24 cellular contexts compared by ENCODE assay signal in the genomic region with DNA sequence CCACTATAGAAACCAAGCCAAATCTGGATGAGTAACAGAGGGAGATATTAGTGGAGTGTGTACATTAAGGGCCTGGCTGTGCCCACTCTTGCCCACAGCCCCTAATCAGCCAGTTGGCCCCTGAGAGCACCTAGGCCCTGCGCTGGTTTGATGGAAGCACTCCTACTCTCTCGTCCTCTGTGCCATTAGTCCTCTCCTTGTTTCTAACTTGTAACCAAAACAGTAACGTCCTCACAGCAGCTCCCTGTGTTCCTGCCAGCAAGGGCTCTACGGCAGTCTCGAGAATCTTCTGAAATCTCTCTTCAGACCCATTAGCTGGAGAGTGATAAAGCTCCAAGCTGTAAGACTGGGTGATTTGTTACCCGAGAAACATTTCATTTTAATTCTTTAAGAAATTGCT.
"Had no signal": no experiment of that assay in that cellular context is flagged by ENCODE, and none has a peak within 500 bp of the region (broad histone marks: within the 10 kb centered on the region; RNA-seq: fewer than 3 reads in every experiment).

No MANE protein-coding gene starts in this region.

- ATAC-seq: activated CD4-positive, CD25-positive, alpha-beta regulatory T cell treated with anti-CD3 and anti-CD28 coated beads, Interleukin-2, amount 50 U/mL, for 24 hours; body of pancreas; naive thymus-derived CD4-positive, alpha-beta T cell; T-helper 17 cell had no signal

- H3K36me3 Mint-ChIP-seq: activated naive CD8-positive, alpha-beta T cell; mesothelial cell of epicardium; naive thymus-derived CD4-positive, alpha-beta T cell had no signal

- H3K27me3 ChIP-seq: body of pancreas, colonic mucosa, spleen, tibial nerve had no signal

- H3K4me3 Mint-ChIP-seq: activated naive CD8-positive, alpha-beta T cell; mesothelial cell of epicardium; naive thymus-derived CD4-positive, alpha-beta T cell; neural crest cell; T-helper 17 cell had no signal

- H3K27ac ChIP-seq: body of pancreas, colonic mucosa, epithelial cell of prostate, parathyroid adenoma, spleen, tibial nerve, WERI-Rb-1 had no signal

- H2AFZ ChIP-seq: parathyroid adenoma had no signal

- H3K36me3 ChIP-seq: colonic mucosa, spleen, tibial nerve, WERI-Rb-1 had no signal

- H3K4me1 ChIP-seq: body of pancreas, colonic mucosa, parathyroid adenoma, spleen, tibial nerve had no signal

- H3K4me3 ChIP-seq: body of pancreas, colonic mucosa, spleen, tibial nerve had no signal

- H3K9ac ChIP-seq: parathyroid adenoma had no signal

- H3K9me3 ChIP-seq: body of pancreas, colonic mucosa had no signal

- H3K79me2 ChIP-seq: parathyroid adenoma had no signal

- H3K27ac Mint-ChIP-seq: activated naive CD8-positive, alpha-beta T cell; mesothelial cell of epicardium; naive thymus-derived CD4-positive, alpha-beta T cell; T-helper 17 cell had no signal

- H3K4me1 Mint-ChIP-seq: naive thymus-derived CD4-positive, alpha-beta T cell; neural crest cell; T-helper 17 cell had no signal

- H3K27me3 Mint-ChIP-seq: activated naive CD8-positive, alpha-beta T cell; T-helper 17 cell had no signal

- DNase-seq: activated CD4-positive, alpha-beta T cell treated with anti-CD3 and anti-CD28 coated beads for 48 hours; activated CD4-positive, alpha-beta T cell treated with anti-CD3 and anti-CD28 coated beads, Interleukin-2, amount 50 U/mL, for 48 hours; activated CD8-positive, alpha-beta memory T cell treated with anti-CD3 and anti-CD28 coated beads for 24 hours; activated effector memory CD4-positive, alpha-beta T cell treated with Interleukin-2 at 50 U/mL for 16 hours; activated naive CD4-positive, alpha-beta T cell treated with Interleukin-2 at 50 U/mL for 16 hours; anterior cingulate cortex; body of pancreas; cerebellar nuclear complex; colonic mucosa; effector CD8-positive, alpha-beta T cell; naive thymus-derived CD4-positive, alpha-beta T cell; nucleus accumbens; spleen; stimulated activated naive CD4-positive, alpha-beta T cell; T-helper 17 cell; T1000; WERI-Rb-1 had no signal
